Comparison of ENCODE assay signal across 8 cellular contexts in the genomic region with DNA sequence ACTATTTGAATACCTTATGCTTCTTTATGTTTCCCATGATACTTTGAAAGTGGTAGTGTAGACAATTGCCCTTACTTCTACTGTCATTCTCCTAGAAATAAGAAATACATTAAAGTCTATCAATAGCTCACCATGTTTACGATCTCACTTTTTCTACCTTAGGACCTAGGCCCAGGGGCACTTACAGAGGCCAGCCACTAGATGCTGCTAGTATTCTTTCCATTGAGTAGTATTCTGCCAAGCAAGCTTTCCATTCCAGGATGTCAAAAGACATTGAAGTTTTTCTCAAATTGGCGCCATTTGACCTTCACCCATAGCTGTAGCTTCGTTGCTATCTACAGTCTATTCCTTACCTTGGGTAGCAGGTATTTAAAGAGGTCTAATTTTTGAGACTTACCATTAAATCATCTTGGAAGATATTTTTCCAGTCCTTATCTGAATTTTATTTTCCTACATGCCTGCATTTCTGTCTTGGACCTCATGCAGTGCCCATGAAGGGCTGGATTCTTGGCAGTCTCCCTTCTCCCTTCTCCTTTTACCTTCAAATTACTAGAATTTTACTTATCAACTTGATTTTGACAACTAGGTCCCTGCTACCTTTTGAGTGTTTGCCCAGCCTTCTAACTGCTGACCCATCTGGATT.
A peak's percentile ranks its signal among the peaks of the same experiment; 100 is the strongest.
DNase-seq lines count a peak whose midpoint lies in the region; ATAC-seq, FAIRE-seq and TF ChIP-seq lines count a peak whose summit lies in the region.

No MANE protein-coding gene starts in this region.

- no peak overlapping the region for H3K4me3 Mint-ChIP-seq in activated naive CD8-positive, alpha-beta T cell treated with anti-CD3 and anti-CD28 coated beads for 36 hours
- no peak overlapping the region for H3K4me3 Mint-ChIP-seq in activated T-helper 1 cell treated with anti-CD3 and anti-CD28 coated beads, Interleukin-12 subunit alpha, Interleukin-12 subunit beta, Interleukin-2, Interleukin-4 antibody, amounts not matched to agents 30 ng/mL and 10 ng/mL and 1 ng/mL, durations not matched to agents 14 hours and 24 hours and 36 hours

- SMC1A ChIA-PET in GM12878 (lab: Charles Lee; ENCODE audit: uncharacterized antibody, unreplicated experiment), result interaction anchor here (0.7 to 5.2 kb wide), 20 partner anchors 9 to 992 kb away, joined by 3 to 66 read pairs (median 4); no protein-coding TSS in a partner anchor

- H3K9ac ChIP-seq in GM12878 (ENCODE audit: control insufficient read depth, insufficient read depth, low read length), result no peak overlapping the region

- no peaks in the 10 kb centered on the region for H3K9me3 ChIP-seq in GM12878 (replicated peaks; ENCODE audit: control insufficient read depth, insufficient read depth, low read length)

- CTCF ChIA-PET in GM12878 (lab: Yijun Ruan, JAX), result interaction anchor here (0.6 to 5.9 kb wide), 32 partner anchors 8 to 992 kb away, joined by 3 to 83 read pairs (median 3); no protein-coding TSS in a partner anchor

- H3K79me2 ChIP-seq in GM12878 (ENCODE audit: control insufficient read depth, insufficient read depth, low read length), result no peaks in the 10 kb centered on the region

- H3K27ac Mint-ChIP-seq in activated naive CD8-positive, alpha-beta T cell treated with anti-CD3 and anti-CD28 coated beads for 36 hours, result no peak overlapping the region
- no peak overlapping the region for H3K27ac Mint-ChIP-seq in activated T-helper 1 cell treated with anti-CD3 and anti-CD28 coated beads, Interleukin-12 subunit alpha, Interleukin-12 subunit beta, Interleukin-2, Interleukin-4 antibody, amounts not matched to agents 30 ng/mL and 10 ng/mL and 1 ng/mL, durations not matched to agents 14 hours and 24 hours and 36 hours

- no peak overlapping the region for H3K4me2 ChIP-seq in GM12878 (ENCODE audit: control insufficient read depth, insufficient read depth)

- no TSS peak for BruUV-seq in GM12878 (replicated peaks; lab: Mats Ljungman, UMichigan)

- H3K9me3 Mint-ChIP-seq in activated naive CD8-positive, alpha-beta T cell treated with anti-CD3 and anti-CD28 coated beads for 36 hours, result no peaks in the 10 kb centered on the region
- H3K9me3 Mint-ChIP-seq in activated T-helper 1 cell treated with anti-CD3 and anti-CD28 coated beads, Interleukin-12 subunit alpha, Interleukin-12 subunit beta, Interleukin-2, Interleukin-4 antibody, amounts not matched to agents 30 ng/mL and 10 ng/mL and 1 ng/mL, durations not matched to agents 14 hours and 24 hours and 36 hours, result no peaks in the 10 kb centered on the region

- RAD21 ChIA-PET in GM12878 (lab: Charles Lee; ENCODE audit: unreplicated experiment), result interaction anchor here (1.1 to 5.8 kb wide), 9 partner anchors 21 to 992 kb away, joined by 4 to 78 read pairs (median 6); no protein-coding TSS in a partner anchor

- no peaks in the 10 kb centered on the region for H3K36me3 ChIP-seq in GM12878 (ENCODE audit: control insufficient read depth in 2 of 2, insufficient read depth in 2 of 2, low read length in 1 of 2)

- H3K27ac ChIP-seq in GM12878 (ENCODE audit: control insufficient read depth, insufficient read depth), result no peak overlapping the region

- intact Hi-C loops in GM12878 (cut with micrococcal nuclease; ENCODE audit: unreplicated experiment), result loop anchor here (1.0 to 5.0 kb wide), 3 partner anchors 221 to 604 kb away; no protein-coding TSS in a partner anchor
- intact Hi-C loops in activated T-helper 1 cell treated with anti-CD3 and anti-CD28 coated beads, Interleukin-12 subunit alpha, Interleukin-12 subunit beta, Interleukin-2, Interleukin-4 antibody, amounts not matched to agents 30 ng/mL and 10 ng/mL and 1 ng/mL, durations not matched to agents 14 hours and 24 hours and 36 hours (cut with micrococcal nuclease), result no loop called here

- ATAC-seq in GM19372 (IDR thresholded peaks at IDR 0.05; ENCODE audit: low read depth, unreplicated experiment) (peak; percentile 72), HG03442 (IDR thresholded peaks at IDR 0.05; ENCODE audit: unreplicated experiment) (peak; percentile 94), GM12878 (peak; percentile 95)

- H3K36me3 Mint-ChIP-seq in activated naive CD8-positive, alpha-beta T cell treated with anti-CD3 and anti-CD28 coated beads for 36 hours, result no peaks in the 10 kb centered on the region
- H3K36me3 Mint-ChIP-seq in activated T-helper 1 cell treated with anti-CD3 and anti-CD28 coated beads, Interleukin-12 subunit alpha, Interleukin-12 subunit beta, Interleukin-2, Interleukin-4 antibody, amounts not matched to agents 30 ng/mL and 10 ng/mL and 1 ng/mL, durations not matched to agents 14 hours and 24 hours and 36 hours (ENCODE audit: low read depth), result no peaks in the 10 kb centered on the region

- no peak overlapping the region for H2AFZ ChIP-seq in GM12878 (ENCODE audit: control insufficient read depth, low read depth, low read length)

- no peaks in the 10 kb centered on the region for H3K4me1 Mint-ChIP-seq in activated naive CD8-positive, alpha-beta T cell treated with anti-CD3 and anti-CD28 coated beads for 36 hours
- no peaks in the 10 kb centered on the region for H3K4me1 Mint-ChIP-seq in activated T-helper 1 cell treated with anti-CD3 and anti-CD28 coated beads, Interleukin-12 subunit alpha, Interleukin-12 subunit beta, Interleukin-2, Interleukin-4 antibody, amounts not matched to agents 30 ng/mL and 10 ng/mL and 1 ng/mL, durations not matched to agents 14 hours and 24 hours and 36 hours (ENCODE audit: low read depth)

- 21% methylated on average over 3 of the region's 3 CpGs for WGBS in GM12878 (ENCODE audit: insufficient coverage, insufficient replicate concordance, low lambda C conversion rate, missing lambda C conversion rate)

- in situ Hi-C loops in GM12878 (cut with MboI), result loop anchor here (5.0 kb wide), 1 partner anchor 374 kb away; no protein-coding TSS in a partner anchor

- no peaks in the 10 kb centered on the region for H3K27me3 ChIP-seq in GM12878 (replicated peaks in 1 of 2; ENCODE audit: control insufficient read depth in 2 of 2, insufficient read depth in 2 of 2, low read length in 1 of 2)

- DNase-seq in COLO668 (lab: John Stamatoyannopoulos, UW; ENCODE audit: unreplicated experiment) (peak; percentile 3), NCI-H510A (lab: John Stamatoyannopoulos, UW) (peak; percentile 11), GM12878 (ENCODE audit: low read depth, low spot score) (no peak), kidney tubule cell (ENCODE audit: low spot score) (peak; percentile 64)
- DNase-seq in activated naive CD8-positive, alpha-beta T cell treated with anti-CD3 and anti-CD28 coated beads for 36 hours, result no peak
- DNase-seq in activated T-helper 1 cell treated with anti-CD3 and anti-CD28 coated beads, Interleukin-12 subunit alpha, Interleukin-12 subunit beta, Interleukin-2, Interleukin-4 antibody, amounts not matched to agents 30 ng/mL and 10 ng/mL and 1 ng/mL, durations not matched to agents 14 hours and 24 hours and 36 hours (ENCODE audit: low spot score), result no peak

- peak; percentile 87 for TF ChIP-seq RAD21 in GM12878 (IDR thresholded peaks at IDR 0.05; ENCODE audit: insufficient read depth, low read depth, low read length)

- TF ChIP-seq CTCF in GM12878 (IDR thresholded peaks at IDR 0.05 in 2 of 3, conservative IDR thresholded peaks at IDR 0.05 in 1 of 3; ENCODE audit: control insufficient read depth in 2 of 3, extremely low read depth in 1 of 3, insufficient read depth in 1 of 3, low read depth in 3 of 3, low read length in 3 of 3), result peak; percentile 82 to 92 (median 85)

- H3K4me1 ChIP-seq in GM12878 (ENCODE audit: control insufficient read depth, insufficient read depth, low read length), result no peaks in the 10 kb centered on the region

- no peak for TF ChIP-seq EP300 in GM12878 (IDR thresholded peaks at IDR 0.05; ENCODE audit: borderline replicate concordance in 1 of 2, control insufficient read depth in 1 of 2, low read depth in 2 of 2, low read length in 2 of 2)

- POLR2A ChIA-PET in GM12878 (lab: Charles Lee), result no interaction called here

- no peaks in the 10 kb centered on the region for H4K20me1 ChIP-seq in GM12878 (ENCODE audit: control insufficient read depth, insufficient read depth)

- no peak for TF ChIP-seq POLR2A in GM12878 (IDR thresholded peaks at IDR 0.05; ENCODE audit: low read depth, low read length)

- no peak for FAIRE-seq in GM12878 (lab: Jason Lieb, UNC)

- H3K27me3 Mint-ChIP-seq in activated naive CD8-positive, alpha-beta T cell treated with anti-CD3 and anti-CD28 coated beads for 36 hours, result no peaks in the 10 kb centered on the region
- H3K27me3 Mint-ChIP-seq in activated T-helper 1 cell treated with anti-CD3 and anti-CD28 coated beads, Interleukin-12 subunit alpha, Interleukin-12 subunit beta, Interleukin-2, Interleukin-4 antibody, amounts not matched to agents 30 ng/mL and 10 ng/mL and 1 ng/mL, durations not matched to agents 14 hours and 24 hours and 36 hours (ENCODE audit: insufficient read depth), result no peaks in the 10 kb centered on the region

- H3K4me3 ChIP-seq in GM12878, result no peak overlapping the region

TF ChIP-seq in GM12878, 131 proteins besides CTCF, POLR2A, EP300 and RAD21:
- peak; percentile 81 for TF ChIP-seq SMC3 (IDR thresholded peaks at IDR 0.05; ENCODE audit: borderline replicate concordance, low read length)
- no peak for TF ChIP-seq MYC (IDR thresholded peaks at IDR 0.05; ENCODE audit: insufficient read depth, insufficient read length, insufficient replicate concordance, low read length, severe bottlenecking)

Comparison
In these comparisons a context has a peak if more than half of its experiments do, and no peak if none do; other contexts are left out.
1. DNase-seq: peak in COLO668 (single experiment), NCI-H510A (single experiment) and kidney tubule cell (single experiment); none in GM12878 (single experiment), activated naive CD8-positive, alpha-beta T cell treated with anti-CD3 and anti-CD28 coated beads for 36 hours (single experiment) and activated T-helper 1 cell treated with anti-CD3 and anti-CD28 coated beads, Interleukin-12 subunit alpha, Interleukin-12 subunit beta, Interleukin-2, Interleukin-4 antibody, amounts not matched to agents 30 ng/mL and 10 ng/mL and 1 ng/mL, durations not matched to agents 14 hours and 24 hours and 36 hours (single experiment).
2. Peak in every context shown above with its lines, with median percentiles within 50 percentile points of each other: ATAC-seq.